7 cellular contexts compared by ENCODE assay signal in the genomic region with DNA sequence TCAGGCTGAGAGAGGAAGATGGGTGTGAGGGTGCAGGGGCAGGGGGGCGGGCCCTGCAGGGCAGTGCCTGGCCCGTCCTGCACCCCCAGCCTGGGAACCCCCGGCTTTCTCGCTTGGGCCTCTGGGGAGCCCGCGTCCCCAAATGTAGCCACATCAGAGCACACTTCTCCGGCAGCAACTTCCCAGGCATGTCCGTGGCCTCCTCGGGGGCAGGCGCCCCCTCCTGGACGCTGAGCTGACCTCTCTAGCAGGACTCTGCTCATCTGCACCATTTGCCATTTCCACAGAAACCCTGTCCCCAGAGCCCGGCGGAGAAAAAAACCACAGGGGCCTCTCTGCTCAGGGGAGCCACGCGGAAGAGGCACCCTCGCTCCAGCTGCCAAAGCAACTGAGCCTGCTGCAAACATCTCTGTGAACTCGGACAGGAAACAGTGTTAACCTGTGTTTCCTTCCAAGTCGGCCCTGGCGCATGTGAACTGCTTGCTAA.
A peak's percentile ranks its signal among the peaks of the same experiment; 100 is the strongest.
DNase-seq lines count a peak whose midpoint lies in the region; ATAC-seq, FAIRE-seq and TF ChIP-seq lines count a peak whose summit lies in the region.

No MANE protein-coding gene starts in this region.

- H3K27me3 Mint-ChIP-seq in effector memory CD8-positive, alpha-beta T cell = no peaks in the 10 kb centered on the region

- ATAC-seq in HG02798 (IDR thresholded peaks at IDR 0.05; ENCODE audit: poor library complexity, unreplicated experiment) = peak; percentile 55
- peak; percentile 64 for ATAC-seq in effector memory CD8-positive, alpha-beta T cell (replicated peaks)

- H3K9me3 Mint-ChIP-seq in effector memory CD8-positive, alpha-beta T cell = no peaks in the 10 kb centered on the region

- peaks cover 9% of the 10 kb centered on the region for H3K36me3 Mint-ChIP-seq in effector memory CD8-positive, alpha-beta T cell (ENCODE audit: insufficient read depth)

- peak; percentile 97 for FAIRE-seq in GM18507 (lab: Jason Lieb, UNC)

- H3K4me3 ChIP-seq in retinal pigment epithelial cell (ENCODE audit: low read length) = no peak overlapping the region

- TF ChIP-seq CTCF in retinal pigment epithelial cell (conservative IDR thresholded peaks at IDR 0.05; ENCODE audit: low read depth, low read length) = peak; percentile 64

- DNase-seq in GM18507 (ENCODE audit: extremely low spot score, insufficient read length, low read depth) (peak; percentile 75), T-helper 9 cell (peak; percentile 8), retinal pigment epithelial cell (ENCODE audit: low read depth) (no peak), RPMI8226 (no peak), NCI-H524 treated with DMSO at 0.1 percent for 48 hours (lab: John Stamatoyannopoulos, UW) (no peak)
- peak; percentile 16 to 22 (median 17) for DNase-seq in effector memory CD8-positive, alpha-beta T cell

- H3K4me3 Mint-ChIP-seq in effector memory CD8-positive, alpha-beta T cell = peak overlapping the region; percentile 67 to 73

- H3K4me1 Mint-ChIP-seq in effector memory CD8-positive, alpha-beta T cell (ENCODE audit: low read depth in 2 of 2) = peaks cover 36 to 42% of the 10 kb centered on the region in 2 donors

- H3K27ac Mint-ChIP-seq in effector memory CD8-positive, alpha-beta T cell = peak overlapping the region; percentile 80 to 85

Comparison
In these comparisons a context has a peak if more than half of its experiments do, and no peak if none do; other contexts are left out.
1. DNase-seq: peak in GM18507 (single experiment), T-helper 9 cell (single experiment) and effector memory CD8-positive, alpha-beta T cell (3 of 3); none in retinal pigment epithelial cell (single experiment), RPMI8226 (single experiment) and NCI-H524 treated with DMSO at 0.1 percent for 48 hours (single experiment).